In the genomic region with DNA sequence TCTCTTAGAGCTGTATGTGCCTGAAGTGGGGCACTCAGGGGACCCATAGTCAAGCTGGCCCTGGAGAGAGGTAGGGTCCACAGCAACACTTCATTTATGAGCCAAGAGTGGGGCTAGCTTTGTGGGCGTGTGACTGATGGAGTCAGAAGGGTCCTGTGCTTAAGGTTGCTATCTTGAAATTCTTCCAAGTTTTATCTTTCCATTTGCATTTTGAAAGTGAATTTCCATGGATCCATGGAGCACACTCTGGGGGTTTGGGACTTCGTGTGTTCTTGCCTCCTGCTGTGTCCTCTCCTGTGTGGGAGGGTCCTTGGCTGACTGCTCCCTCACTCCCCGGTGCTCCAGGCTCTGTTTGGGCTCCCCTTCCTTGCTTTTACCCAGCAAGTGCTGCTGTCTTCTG, we compare ENCODE assay signal across 28 cellular contexts. TPM values are rescaled to one million over a fixed set of nuclear protein-coding genes. Genes with fewer than 3 reads are reported as not detected.
"Had no signal": no experiment of that assay in that cellular context is flagged by ENCODE, and none has a peak within 500 bp of the region (broad histone marks: within the 10 kb centered on the region; RNA-seq: fewer than 3 reads in every experiment).

No MANE protein-coding gene starts in this region.

- H3K4me2 ChIP-seq: KMS-11 had no signal

- H3K4me1 ChIP-seq: breast epithelium, SJSA1 had no signal

- H3K4me1 Mint-ChIP-seq: activated B cell treated with CpG ODN at 0.5 μM for 24 hours; activated CD4-positive, alpha-beta T cell treated with anti-CD3 and anti-CD28 coated beads, Interleukin-2, amount 10 ng/mL, durations not matched to agents 24 days and 14 days; activated CD8-positive, alpha-beta memory T cell treated with anti-CD3 and anti-CD28 coated beads, Interleukin-2, amount 10 ng/mL, durations not matched to agents 7 days and 5 days; activated naive CD4-positive, alpha-beta T cell treated with anti-CD3 and anti-CD28 coated beads, Interleukin-2, amount 50 U/mL, for 24 hours had no signal

- H3K9me3 ChIP-seq: breast epithelium, Peyer's patch, SJSA1 had no signal

- H3K9ac ChIP-seq: KMS-11 had no signal

- H3K27ac ChIP-seq: breast epithelium, KMS-11, Peyer's patch, RWPE1, SJSA1 had no signal

- DNase-seq: activated B cell treated with CpG ODN at 0.5 μM for 24 hours; activated CD4-positive, alpha-beta T cell treated with anti-CD3 and anti-CD28 coated beads for 1 hour; activated CD4-positive, alpha-beta T cell treated with anti-CD3 and anti-CD28 coated beads, Interleukin-2, amount 10 ng/mL, durations not matched to agents 24 days and 14 days; activated CD4-positive, alpha-beta T cell treated with anti-CD3 and anti-CD28 coated beads, Interleukin-2, amount 50 U/mL, for 48 hours; activated CD8-positive, alpha-beta memory T cell treated with anti-CD3 and anti-CD28 coated beads, Interleukin-2, amount 10 ng/mL, durations not matched to agents 7 days and 5 days; activated effector memory CD4-positive, alpha-beta T cell treated with Interleukin-2 at 50 U/mL for 16 hours; activated naive CD4-positive, alpha-beta T cell; activated T-cell treated with anti-CD3 and anti-CD28 coated beads, Interleukin-2, amount 50 U/mL, for 24 hours; MV-4-11; NCI-H1105; NCI-H1436; NCI-H1694 treated with DMSO at 0.1 percent for 48 hours; NCI-H2081; NCI-H510A treated with DMSO at 0.1 percent for 48 hours; NCI-H69; NK-92 treated with Interleukin-12 subunit alpha and Interleukin-12 subunit beta, amount 100 ng/mL, for 24 hours; Peyer's patch; Right ventricle myocardium superior; SW 1271; T-helper 9 cell had no signal

- ATAC-seq: activated CD8-positive, alpha-beta memory T cell treated with anti-CD3 and anti-CD28 coated beads, Interleukin-2, amount 10 ng/mL, durations not matched to agents 7 days and 5 days; SK-N-SH treated with all-trans-retinoic acid at 6 μM for 48 hours had no signal

- H3K4me3 ChIP-seq: breast epithelium, Peyer's patch, SJSA1 had no signal

- H3K36me3 Mint-ChIP-seq: activated CD8-positive, alpha-beta memory T cell treated with anti-CD3 and anti-CD28 coated beads, Interleukin-2, amount 10 ng/mL, durations not matched to agents 7 days and 5 days; activated naive CD4-positive, alpha-beta T cell treated with anti-CD3 and anti-CD28 coated beads, Interleukin-2, amount 50 U/mL, for 24 hours had no signal

- H3K27me3 ChIP-seq: breast epithelium, Peyer's patch, SJSA1 had no signal

- H3K27ac Mint-ChIP-seq: activated B cell treated with CpG ODN at 0.5 μM for 24 hours; activated CD4-positive, alpha-beta T cell treated with anti-CD3 and anti-CD28 coated beads, Interleukin-2, amount 10 ng/mL, durations not matched to agents 24 days and 14 days; activated CD8-positive, alpha-beta memory T cell treated with anti-CD3 and anti-CD28 coated beads, Interleukin-2, amount 10 ng/mL, durations not matched to agents 7 days and 5 days; activated naive CD4-positive, alpha-beta T cell treated with anti-CD3 and anti-CD28 coated beads, Interleukin-2, amount 50 U/mL, for 24 hours; activated T-cell treated with anti-CD3 and anti-CD28 coated beads, Interleukin-2, amount 50 U/mL, for 24 hours; activated T-helper 1 cell treated with anti-CD3 and anti-CD28 coated beads, Interleukin-12 subunit alpha, Interleukin-12 subunit beta, Interleukin-2, Interleukin-4 antibody, amounts not matched to agents 30 ng/mL and 10 ng/mL and 1 ng/mL, durations not matched to agents 14 hours and 24 hours and 36 hours; T-helper 1 cell treated with Interleukin-12 subunit alpha and Interleukin-12 subunit beta and Interleukin-4 antibody, amounts not matched to agents 30 μg/mL and 1 μg/mL, for 36 hours had no signal

- H3K4me3 Mint-ChIP-seq: activated B cell treated with CpG ODN at 0.5 μM for 24 hours; activated CD4-positive, alpha-beta T cell treated with anti-CD3 and anti-CD28 coated beads, Interleukin-2, amount 10 ng/mL, durations not matched to agents 24 days and 14 days; activated CD8-positive, alpha-beta memory T cell treated with anti-CD3 and anti-CD28 coated beads, Interleukin-2, amount 10 ng/mL, durations not matched to agents 7 days and 5 days; activated naive CD4-positive, alpha-beta T cell treated with anti-CD3 and anti-CD28 coated beads, Interleukin-2, amount 50 U/mL, for 24 hours; activated T-cell treated with anti-CD3 and anti-CD28 coated beads, Interleukin-2, amount 50 U/mL, for 24 hours; activated T-helper 1 cell treated with anti-CD3 and anti-CD28 coated beads, Interleukin-12 subunit alpha, Interleukin-12 subunit beta, Interleukin-2, Interleukin-4 antibody, amounts not matched to agents 30 ng/mL and 10 ng/mL and 1 ng/mL, durations not matched to agents 14 hours and 24 hours and 36 hours; T-helper 1 cell treated with Interleukin-12 subunit alpha and Interleukin-12 subunit beta and Interleukin-4 antibody, amounts not matched to agents 30 μg/mL and 1 μg/mL, for 36 hours had no signal

- H3K9me3 Mint-ChIP-seq: activated B cell treated with CpG ODN at 0.5 μM for 24 hours; activated CD4-positive, alpha-beta T cell treated with anti-CD3 and anti-CD28 coated beads, Interleukin-2, amount 10 ng/mL, durations not matched to agents 24 days and 14 days; activated naive CD4-positive, alpha-beta T cell treated with anti-CD3 and anti-CD28 coated beads, Interleukin-2, amount 50 U/mL, for 24 hours; activated T-cell treated with anti-CD3 and anti-CD28 coated beads, Interleukin-2, amount 50 U/mL, for 24 hours; activated T-helper 1 cell treated with anti-CD3 and anti-CD28 coated beads, Interleukin-12 subunit alpha, Interleukin-12 subunit beta, Interleukin-2, Interleukin-4 antibody, amounts not matched to agents 30 ng/mL and 10 ng/mL and 1 ng/mL, durations not matched to agents 14 hours and 24 hours and 36 hours; T-helper 1 cell treated with Interleukin-12 subunit alpha and Interleukin-12 subunit beta and Interleukin-4 antibody, amounts not matched to agents 30 μg/mL and 1 μg/mL, for 36 hours had no signal

- H3K36me3 ChIP-seq: breast epithelium, Peyer's patch, SJSA1 had no signal

RNA-seq across cellular contexts. Expression of gene FHOD3, which starts 50.8 kb away (rescaled TPM):
- total RNA-seq: activated B cell treated with CpG ODN at 0.5 μM for 24 hours; activated CD4-positive, alpha-beta T cell treated with anti-CD3 and anti-CD28 coated beads, Interleukin-2, amount 10 ng/mL, durations not matched to agents 24 days and 14 days; activated CD8-positive, alpha-beta memory T cell treated with anti-CD3 and anti-CD28 coated beads, Interleukin-2, amount 10 ng/mL, durations not matched to agents 7 days and 5 days; activated T-helper 1 cell treated with anti-CD3 and anti-CD28 coated beads, Interleukin-12 subunit alpha, Interleukin-12 subunit beta, Interleukin-2, Interleukin-4 antibody, amounts not matched to agents 30 ng/mL and 10 ng/mL and 1 ng/mL, durations not matched to agents 14 hours and 24 hours and 36 hours had no signal
